ENCODE assay signal across 10 cellular contexts in the genomic region with DNA sequence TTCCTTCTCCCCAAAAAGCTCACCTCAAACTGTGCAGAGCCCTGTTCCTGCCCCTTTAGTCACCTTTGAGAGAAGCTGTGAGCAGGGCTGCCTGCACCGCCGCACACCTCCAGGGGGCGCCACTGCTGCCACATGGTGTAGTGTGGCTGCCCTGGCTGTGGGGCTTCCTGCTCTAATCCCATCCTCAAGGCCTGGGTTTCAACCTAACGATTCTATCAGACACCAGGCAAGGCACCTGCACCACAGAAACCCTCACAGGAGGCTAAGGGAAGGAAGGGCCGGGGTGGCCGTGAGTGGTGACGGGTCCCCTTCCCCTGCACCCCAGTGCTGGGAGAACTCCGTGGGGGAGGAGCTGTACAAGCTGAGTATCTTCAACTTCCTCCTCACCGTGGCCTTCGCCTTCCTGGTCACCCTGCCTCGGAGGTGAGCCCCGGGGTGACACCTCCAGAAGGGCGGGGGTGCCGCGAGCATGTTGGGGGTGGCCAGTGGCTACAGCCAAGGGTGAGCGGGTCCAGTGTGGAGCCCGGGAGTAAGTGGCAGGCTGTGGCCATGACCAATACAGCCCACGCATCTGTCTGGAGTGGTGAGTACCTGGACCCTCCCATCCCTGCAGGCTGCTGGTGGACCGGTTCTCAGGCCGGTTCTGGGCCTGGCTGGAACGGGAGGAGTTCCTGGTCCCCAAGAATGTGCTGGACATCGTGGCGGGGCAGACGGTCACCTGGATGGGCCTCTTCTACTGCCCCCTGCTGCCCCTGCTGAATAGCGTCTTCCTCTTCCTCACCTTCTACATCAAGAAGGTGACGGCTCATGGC. TPM values are rescaled to one million over a fixed set of nuclear protein-coding genes. Genes with fewer than 3 reads are reported as not detected.
DNase-seq lines count a peak whose midpoint lies in the region; ATAC-seq, FAIRE-seq and TF ChIP-seq lines count a peak whose summit lies in the region.
"Had no signal": no experiment of that assay in that cellular context is flagged by ENCODE, and none has a peak within 500 bp of the region (broad histone marks: within the 10 kb centered on the region; RNA-seq: fewer than 3 reads in every experiment).

No MANE protein-coding gene starts in this region.

- H3K18ac ChIP-seq in H1 (ENCODE audit: extremely low read depth, low read length), result no peak overlapping the region

- no peaks in the 10 kb centered on the region for H3K79me1 ChIP-seq in H1 (ENCODE audit: low read depth, low read length)

- in situ Hi-C loops in GM23248 (cut with MboI), result no loop called here

- H2AFZ ChIP-seq in H1 (ENCODE audit: low read length) (no peak overlapping the region), GM23248 (no peak overlapping the region)

- H3K4me2 ChIP-seq in H1 (ENCODE audit: insufficient read depth in 1 of 2, low read depth in 2 of 2, low read length in 2 of 2) (no peak overlapping the region), GM23248 (ENCODE audit: unreplicated experiment) (no peak overlapping the region)

- H3K27ac Mint-ChIP-seq in stimulated activated memory B cell treated with anti-CD40 and anti-IgM and Interleukin-4, amounts not matched to agents 10 μg/mL and 1 μg/mL and 100 μg/mL, for 72 hours, result peak overlapping the region; percentile 99

- no peak overlapping the region for H3K27ac ChIP-seq in H1 (ENCODE audit: low read depth, low read length)
- no peak overlapping the region for H3K27ac ChIP-seq in GM23248
- H3K27ac ChIP-seq: SK-N-MC had no signal

- H4K91ac ChIP-seq in H1 (replicated peaks; ENCODE audit: insufficient read length, low read length), result peak overlapping the region; percentile 17

- no peaks in the 10 kb centered on the region for H3K9me3 ChIP-seq in H1 (ENCODE audit: insufficient read depth in 2 of 2, low read depth in 1 of 2, low read length in 1 of 2)
- no peaks in the 10 kb centered on the region for H3K9me3 ChIP-seq in GM23248 (ENCODE audit: low read depth)

- H3K4me3 Mint-ChIP-seq in stimulated activated memory B cell treated with anti-CD40 and anti-IgM and Interleukin-4, amounts not matched to agents 10 μg/mL and 1 μg/mL and 100 μg/mL, for 72 hours, result peak overlapping the region; percentile 84

- H3K9ac ChIP-seq in H1 (replicated peaks in 1 of 4; ENCODE audit: extremely low read depth in 1 of 4, low read depth in 3 of 4, low read length in 3 of 4), result no peak overlapping the region
- no peak overlapping the region for H3K9ac ChIP-seq in GM23248

- peak overlapping the region; percentile 43; the same call in 1 of the 2 replicates for H2BK12ac ChIP-seq in H1 (ENCODE audit: low read depth, low read length)

- H4K5ac ChIP-seq in H1 (ENCODE audit: insufficient read length, low read depth, low read length), result no peak overlapping the region

- 0 out of 2 replicates have a peak overlapping the region, but pooled peaks have one; percentile 48 for H2BK20ac ChIP-seq in H1 (ENCODE audit: low read length)

- peaks cover 93% of the 10 kb centered on the region for H3K4me1 Mint-ChIP-seq in stimulated activated memory B cell treated with anti-CD40 and anti-IgM and Interleukin-4, amounts not matched to agents 10 μg/mL and 1 μg/mL and 100 μg/mL, for 72 hours

- peak overlapping the region; percentile 59; the same call in 1 of the 2 replicates for H4K8ac ChIP-seq in H1 (ENCODE audit: extremely low read depth, insufficient read depth, low read length)

- CTCF ChIA-PET in H1 (lab: Charles Lee; ENCODE audit: partially characterized antibody), result interaction anchor here (0.6 to 8.0 kb wide), 21 partner anchors 8 to 613 kb away, joined by 3 to 122 read pairs (median 5); partner anchors contain the start of gene TMC6

- peak; percentile 50 to 78 (median 66) for TF ChIP-seq CTCF in H1 (IDR thresholded peaks at IDR 0.05; ENCODE audit: control extremely low read depth in 1 of 3, insufficient read depth in 1 of 3, low read depth in 1 of 3, low read length in 3 of 3)

- H3K4ac ChIP-seq in H1 (replicated peaks; ENCODE audit: insufficient read length, low read depth, low read length), result no peak overlapping the region

- H2BK120ac ChIP-seq in H1 (replicated peaks; ENCODE audit: low read depth, low read length), result no peak overlapping the region

- H3K79me2 ChIP-seq in H1 (ENCODE audit: control insufficient read depth in 1 of 2, insufficient read depth in 2 of 2, low read length in 2 of 2) (no peaks in the 10 kb centered on the region), GM23248 (ENCODE audit: insufficient read depth) (no peaks in the 10 kb centered on the region)

- no peak overlapping the region for H2AK5ac ChIP-seq in H1 (ENCODE audit: low read depth, low read length)

- no peak overlapping the region for H3K56ac ChIP-seq in H1 (replicated peaks; ENCODE audit: insufficient read length, low read depth, low read length)

- DNase-seq in SIG-M5 treated with dmso at 0.1 percent for 504 hours (lab: John Stamatoyannopoulos, UW; ENCODE audit: unreplicated experiment) (peak; percentile 36), SIG-M5 (lab: John Stamatoyannopoulos, UW) (no peak), SW480 (ENCODE audit: low spot score) (peak; percentile 30), H1 (ENCODE audit: low read depth in 1 of 2, low spot score in 2 of 2) (peak in 1 of 2 experiments; percentile 71), EL (no peak), GM23248 (no peak), C1 segment of cervical spinal cord (lab: John Stamatoyannopoulos, UW) (no peak)

- H4K20me1 ChIP-seq in H1 (replicated peaks in 1 of 2; ENCODE audit: control insufficient read depth in 1 of 2, insufficient read depth in 2 of 2, low read length in 2 of 2), result peaks cover 0 to 6% of the 10 kb centered on the region in 2 experiments
- H4K20me1 ChIP-seq in GM23248 (ENCODE audit: insufficient read depth), result no peaks in the 10 kb centered on the region

- H3F3A ChIP-seq in GM23248 (ENCODE audit: insufficient read depth), result no peaks in the 10 kb centered on the region

- H3K4me3 ChIP-seq in H1 (ENCODE audit: extremely low read depth in 1 of 4, insufficient read depth in 2 of 4, low read depth in 3 of 4, low read length in 4 of 4) (no peak overlapping the region), GM23248 (no peak overlapping the region)
- H3K4me3 ChIP-seq: SK-N-MC had no signal

- TF ChIP-seq RAD21 in H1 (IDR thresholded peaks at IDR 0.05 in 1 of 2, conservative IDR thresholded peaks at IDR 0.05 in 1 of 2; ENCODE audit: low read depth in 2 of 2, low read length in 2 of 2), result peak; percentile 17 to 30; a peak in 2 of 4 replicates

- TF ChIP-seq EP300 in H1 (IDR thresholded peaks at IDR 0.05; ENCODE audit: borderline replicate concordance in 1 of 2, low read depth in 2 of 2, low read length in 2 of 2), result no peak

- H3K9me3 Mint-ChIP-seq in stimulated activated memory B cell treated with anti-CD40 and anti-IgM and Interleukin-4, amounts not matched to agents 10 μg/mL and 1 μg/mL and 100 μg/mL, for 72 hours, result no peaks in the 10 kb centered on the region

- peaks cover 0 to 10% (median 7%) of the 10 kb centered on the region in 4 experiments; a peak in 4 of 7 replicates for H3K4me1 ChIP-seq in H1 (replicated peaks in 1 of 4; ENCODE audit: control insufficient read depth in 3 of 4, insufficient read depth in 4 of 4, low read length in 3 of 4)
- no peaks in the 10 kb centered on the region for H3K4me1 ChIP-seq in GM23248 (ENCODE audit: insufficient read depth)

- H3K36me3 ChIP-seq in H1 (ENCODE audit: control insufficient read depth in 2 of 4, insufficient read depth in 4 of 4, low read length in 3 of 4) (no peaks in the 10 kb centered on the region), GM23248 (ENCODE audit: low read depth) (no peaks in the 10 kb centered on the region)

- peak; percentile 44 for ATAC-seq in stimulated activated memory B cell treated with anti-CD40 and anti-IgM and Interleukin-4, amounts not matched to agents 10 μg/mL and 1 μg/mL and 100 μg/mL, for 72 hours

- POLR2A ChIA-PET in H1 (lab: Charles Lee; ENCODE audit: partially characterized antibody), result interaction anchor here (0.6 to 3.7 kb wide), 9 partner anchors 9 to 684 kb away, joined by 3 to 16 read pairs (median 4); partner anchors contain the start of genes AFMID, TK1 and TMC6

- H3K23me2 ChIP-seq in H1 (ENCODE audit: low read depth, low read length), result peaks cover 2% of the 10 kb centered on the region; the same call in 1 of the 2 replicates

- no peak for TF ChIP-seq POLR2A in H1 (IDR thresholded peaks at IDR 0.05; ENCODE audit: control extremely low read depth in 1 of 2, low read depth in 2 of 2, low read length in 2 of 2)

- H3K9me2 ChIP-seq in GM23248 (ENCODE audit: insufficient read depth), result no peaks in the 10 kb centered on the region

- H2BK15ac ChIP-seq in H1 (ENCODE audit: low read length), result peak overlapping the region; percentile 92; the same call in 1 of the 2 replicates

- 81% methylated on average over 20 of the region's 26 CpGs; no CpG with 5 or more reads in 1 of the 2 experiments for WGBS in H1 (ENCODE audit: extremely low coverage in 1 of 2, insufficient coverage in 1 of 2, insufficient read length in 1 of 2, insufficient replicate concordance in 2 of 2, low coverage in 1 of 2, low lambda C conversion rate in 2 of 2, missing lambda C conversion rate in 1 of 2), 2 experiments
- 62 to 65% methylated on average over 26 of the region's 26 CpGs for WGBS in GM23248 (ENCODE audit: low coverage in 1 of 2, low lambda C conversion rate in 2 of 2, missing lambda C conversion rate in 2 of 2), 2 experiments

- no peak overlapping the region for H3K14ac ChIP-seq in H1 (ENCODE audit: insufficient read length)

- H3K27me3 Mint-ChIP-seq in stimulated activated memory B cell treated with anti-CD40 and anti-IgM and Interleukin-4, amounts not matched to agents 10 μg/mL and 1 μg/mL and 100 μg/mL, for 72 hours, result no peaks in the 10 kb centered on the region

- no peak for FAIRE-seq in H1 (lab: Jason Lieb, UNC)

- H2BK5ac ChIP-seq in H1 (ENCODE audit: low read depth, low read length), result no peak overlapping the region

- no peak overlapping the region for H3K23ac ChIP-seq in H1 (ENCODE audit: insufficient read length)

- H3K27me3 ChIP-seq in H1 (replicated peaks in 1 of 4; ENCODE audit: control insufficient read depth in 3 of 4, extremely low read depth in 1 of 4, insufficient read depth in 3 of 4, low read length in 3 of 4) (peaks cover 0 to 17% (median 9%) of the 10 kb centered on the region in 4 experiments; a peak in 5 of 7 replicates), GM23248 (replicated peaks; ENCODE audit: insufficient read depth) (peaks cover 12% of the 10 kb centered on the region; the same call in 1 of the 2 replicates)

- peaks cover 80% of the 10 kb centered on the region for H3K36me3 Mint-ChIP-seq in stimulated activated memory B cell treated with anti-CD40 and anti-IgM and Interleukin-4, amounts not matched to agents 10 μg/mL and 1 μg/mL and 100 μg/mL, for 72 hours

RNA-seq across cellular contexts. Expression of gene TMC8, which starts 7.0 kb away (rescaled TPM):
- total RNA-seq in H1 (2021; fragmentation: NEBNext Ultra II Directional; extraction: Animal tissue kit (Norgen Biotek cat#: 25700)), result 2.0 and 2.8 TPM in 2 replicates
- polyA plus RNA-seq in H1 (2011; rRNA removed), result 1.00 and 3.0 TPM in 2 replicates
- polyA plus RNA-seq in H1 (2011; cell fraction: cytosol; rRNA removed), result 0.83 TPM
- 5.4 TPM for polyA plus RNA-seq in H1 (2011; cell fraction: nucleus; rRNA removed)
- polyA plus RNA-seq in H1 (2012, experiment 1 of 2), result 1.2 to 3.1 TPM (median 1.6 TPM) in 4 replicates
- polyA plus RNA-seq in H1 (2012, experiment 2 of 2), result 0.49 TPM
- polyA plus RNA-seq in H1 (2013, experiment 1 of 2), result 2.3 TPM
- 2.6 TPM for polyA plus RNA-seq in H1 (2013, experiment 2 of 2)
- 0.83 and 2.0 TPM in 2 replicates for polyA minus RNA-seq in H1 (2011; rRNA and poly(A)+ RNA removed)
- not detected for polyA minus RNA-seq in H1 (2011; cell fraction: cytosol; rRNA and poly(A)+ RNA removed)
- polyA minus RNA-seq in H1 (2011; cell fraction: nucleus; rRNA and poly(A)+ RNA removed), result 2.7 TPM
- not detected in 2 replicates for total RNA-seq in GM23248 (2014; rRNA removed; shearing (Covaris generic))
- 0.09 TPM in 1 of 2 replicates, not detected in the other for polyA plus RNA-seq in GM23248 (2016; fragmentation: Nextera tagmentation; extraction: Ambion mirVana)

RNA-seq across cellular contexts. Expression of gene C17orf99, which starts 8.6 kb away (rescaled TPM):
- not detected in 2 replicates for total RNA-seq in H1 (2021; fragmentation: NEBNext Ultra II Directional; extraction: Animal tissue kit (Norgen Biotek cat#: 25700))
- not detected in 2 replicates for polyA plus RNA-seq in H1 (2011; rRNA removed)
- polyA plus RNA-seq in H1 (2011; cell fraction: cytosol; rRNA removed), result not detected
- polyA plus RNA-seq in H1 (2011; cell fraction: nucleus; rRNA removed), result not detected
- not detected in 4 replicates for polyA plus RNA-seq in H1 (2012, experiment 1 of 2)
- polyA plus RNA-seq in H1 (2012, experiment 2 of 2), result not detected
- not detected for polyA plus RNA-seq in H1 (2013, experiment 1 of 2)
- polyA plus RNA-seq in H1 (2013, experiment 2 of 2), result not detected
- polyA minus RNA-seq in H1 (2011; rRNA and poly(A)+ RNA removed), result not detected in 2 replicates
- polyA minus RNA-seq in H1 (2011; cell fraction: cytosol; rRNA and poly(A)+ RNA removed), result not detected
- polyA minus RNA-seq in H1 (2011; cell fraction: nucleus; rRNA and poly(A)+ RNA removed), result not detected
- not detected in 2 replicates for total RNA-seq in GM23248 (2014; rRNA removed; shearing (Covaris generic))
- not detected in 2 replicates for polyA plus RNA-seq in GM23248 (2016; fragmentation: Nextera tagmentation; extraction: Ambion mirVana)
- total RNA-seq: subcutaneous adipose tissue had no signal

RNA-seq across cellular contexts. Expression of gene TMC6, which starts 9.0 kb away (rescaled TPM):
- total RNA-seq in H1 (2021; fragmentation: NEBNext Ultra II Directional; extraction: Animal tissue kit (Norgen Biotek cat#: 25700)), result 73.1 and 77.6 TPM in 2 replicates
- polyA plus RNA-seq in H1 (2011; rRNA removed) (39.4 and 60.4 TPM in 2 replicates), GM23248 (2016; fragmentation: Nextera tagmentation; extraction: Ambion mirVana) (0.20 TPM in 1 of 2 replicates, not detected in the other)
- polyA plus RNA-seq in H1 (2011; cell fraction: cytosol; rRNA removed), result 44.5 TPM
- polyA plus RNA-seq in H1 (2011; cell fraction: nucleus; rRNA removed), result 199 TPM
- 27.4 to 67.3 TPM (median 60.1 TPM) in 4 replicates for polyA plus RNA-seq in H1 (2012, experiment 1 of 2)
- 36.6 TPM for polyA plus RNA-seq in H1 (2012, experiment 2 of 2)
- polyA plus RNA-seq in H1 (2013, experiment 1 of 2), result 74.5 TPM
- 73.3 TPM for polyA plus RNA-seq in H1 (2013, experiment 2 of 2)
- polyA minus RNA-seq in H1 (2011; rRNA and poly(A)+ RNA removed), result 17.7 and 21.2 TPM in 2 replicates
- polyA minus RNA-seq in H1 (2011; cell fraction: cytosol; rRNA and poly(A)+ RNA removed), result 35.7 TPM
- 49.9 TPM for polyA minus RNA-seq in H1 (2011; cell fraction: nucleus; rRNA and poly(A)+ RNA removed)
- total RNA-seq in GM23248 (2014; rRNA removed; shearing (Covaris generic)), result not detected in 2 replicates

RNA-seq across cellular contexts. Expression of gene SYNGR2, which starts 30.8 kb away (rescaled TPM):
- 48.4 and 50.0 TPM in 2 replicates for total RNA-seq in H1 (2021; fragmentation: NEBNext Ultra II Directional; extraction: Animal tissue kit (Norgen Biotek cat#: 25700))
- 139 and 209 TPM in 2 replicates for polyA plus RNA-seq in H1 (2011; rRNA removed)
- polyA plus RNA-seq in H1 (2011; cell fraction: cytosol; rRNA removed), result 92.9 TPM
- 102 TPM for polyA plus RNA-seq in H1 (2011; cell fraction: nucleus; rRNA removed)
- polyA plus RNA-seq in H1 (2012, experiment 1 of 2), result 32.5 to 57.4 TPM (median 51.2 TPM) in 4 replicates
- 37.5 TPM for polyA plus RNA-seq in H1 (2012, experiment 2 of 2)
- 42.0 TPM for polyA plus RNA-seq in H1 (2013, experiment 1 of 2)
- 51.5 TPM for polyA plus RNA-seq in H1 (2013, experiment 2 of 2)
- polyA minus RNA-seq in H1 (2011; rRNA and poly(A)+ RNA removed), result 53.5 and 79.1 TPM in 2 replicates
- 28.6 TPM for polyA minus RNA-seq in H1 (2011; cell fraction: cytosol; rRNA and poly(A)+ RNA removed)
- polyA minus RNA-seq in H1 (2011; cell fraction: nucleus; rRNA and poly(A)+ RNA removed), result 27.7 TPM
- total RNA-seq in GM23248 (2014; rRNA removed; shearing (Covaris generic)), result 6.2 and 15.4 TPM in 2 replicates
- polyA plus RNA-seq in GM23248 (2016; fragmentation: Nextera tagmentation; extraction: Ambion mirVana), result 19.3 and 19.9 TPM in 2 replicates

RNA-seq across cellular contexts. Expression of gene TK1, which starts 49.3 kb away (rescaled TPM):
- total RNA-seq in H1 (2021; fragmentation: NEBNext Ultra II Directional; extraction: Animal tissue kit (Norgen Biotek cat#: 25700)), result 66.9 and 76.5 TPM in 2 replicates
- polyA plus RNA-seq in H1 (2011; rRNA removed) (147 and 170 TPM in 2 replicates), GM23248 (2016; fragmentation: Nextera tagmentation; extraction: Ambion mirVana) (79.4 and 83.5 TPM in 2 replicates)
- polyA plus RNA-seq in H1 (2011; cell fraction: cytosol; rRNA removed), result 150 TPM
- 168 TPM for polyA plus RNA-seq in H1 (2011; cell fraction: nucleus; rRNA removed)
- polyA plus RNA-seq in H1 (2012, experiment 1 of 2), result 50.8 to 96.9 TPM (median 88.1 TPM) in 4 replicates
- polyA plus RNA-seq in H1 (2012, experiment 2 of 2), result 148 TPM
- polyA plus RNA-seq in H1 (2013, experiment 1 of 2), result 57.7 TPM
- polyA plus RNA-seq in H1 (2013, experiment 2 of 2), result 54.1 TPM
- 110 and 113 TPM in 2 replicates for polyA minus RNA-seq in H1 (2011; rRNA and poly(A)+ RNA removed)
- 54.3 TPM for polyA minus RNA-seq in H1 (2011; cell fraction: cytosol; rRNA and poly(A)+ RNA removed)
- 42.3 TPM for polyA minus RNA-seq in H1 (2011; cell fraction: nucleus; rRNA and poly(A)+ RNA removed)
- 58.6 and 84.5 TPM in 2 replicates for total RNA-seq in GM23248 (2014; rRNA removed; shearing (Covaris generic))

Comparison
In these comparisons a context has a peak if more than half of its experiments do, and no peak if none do; other contexts are left out.
1. DNase-seq: peak in SIG-M5 treated with dmso at 0.1 percent for 504 hours (single experiment) and SW480 (single experiment); none in SIG-M5 (single experiment), EL (single experiment), GM23248 (single experiment) and C1 segment of cervical spinal cord (0 of 14).
2. RNA of gene TMC6, which starts 9.0 kb away (total RNA-seq): 73.1 to 77.6 TPM in H1; not detected in GM23248; every median in the first group is over 10 times any median in the second.